In the genomic region with DNA sequence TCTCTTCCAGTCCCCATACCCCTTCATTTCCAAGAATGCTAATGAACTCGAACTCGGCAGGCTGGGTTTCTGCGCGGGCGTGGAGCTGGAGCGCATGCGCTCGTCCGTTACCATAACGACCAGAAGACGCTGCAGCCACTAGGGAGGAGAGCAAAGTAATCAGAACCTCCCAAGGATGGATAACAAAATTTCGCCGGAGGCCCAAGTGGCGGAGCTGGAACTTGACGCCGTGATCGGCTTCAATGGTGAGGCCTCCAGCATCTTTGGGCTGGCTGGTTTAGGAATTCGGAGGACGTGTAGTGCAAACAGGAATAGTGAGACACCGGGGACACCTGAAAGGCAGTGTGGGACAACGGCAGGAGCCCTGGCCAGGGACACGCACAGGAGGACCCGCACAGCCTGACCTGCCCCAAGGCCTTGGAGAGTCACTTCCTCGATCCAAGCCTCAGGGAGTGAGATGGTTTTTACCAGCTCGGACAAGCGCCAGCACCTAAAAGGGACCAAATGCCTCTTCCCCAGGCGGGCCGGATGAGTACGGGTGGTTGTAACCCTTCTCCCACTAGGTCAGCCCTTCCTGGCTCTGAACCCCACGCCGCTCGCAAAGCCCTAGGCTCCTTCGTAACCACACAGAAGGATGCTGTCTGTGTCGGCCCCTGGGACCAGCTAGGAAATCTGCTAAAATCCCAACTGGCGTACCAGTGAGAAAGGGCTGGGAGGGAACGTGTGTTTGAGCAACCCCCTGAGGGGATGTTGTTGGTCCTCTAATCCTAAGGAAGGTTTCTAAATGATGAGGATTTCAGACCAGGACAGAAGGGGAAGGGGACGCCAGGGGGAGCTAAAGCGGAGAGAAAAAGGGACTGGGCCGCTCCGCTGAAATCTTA, we compare ENCODE assay signal across 7 cellular contexts. TPM values are rescaled to one million over a fixed set of nuclear protein-coding genes. Genes with fewer than 3 reads are reported as not detected.
DNase-seq lines count a peak whose midpoint lies in the region; ATAC-seq and TF ChIP-seq lines count a peak whose summit lies in the region.

A gene with protein sequence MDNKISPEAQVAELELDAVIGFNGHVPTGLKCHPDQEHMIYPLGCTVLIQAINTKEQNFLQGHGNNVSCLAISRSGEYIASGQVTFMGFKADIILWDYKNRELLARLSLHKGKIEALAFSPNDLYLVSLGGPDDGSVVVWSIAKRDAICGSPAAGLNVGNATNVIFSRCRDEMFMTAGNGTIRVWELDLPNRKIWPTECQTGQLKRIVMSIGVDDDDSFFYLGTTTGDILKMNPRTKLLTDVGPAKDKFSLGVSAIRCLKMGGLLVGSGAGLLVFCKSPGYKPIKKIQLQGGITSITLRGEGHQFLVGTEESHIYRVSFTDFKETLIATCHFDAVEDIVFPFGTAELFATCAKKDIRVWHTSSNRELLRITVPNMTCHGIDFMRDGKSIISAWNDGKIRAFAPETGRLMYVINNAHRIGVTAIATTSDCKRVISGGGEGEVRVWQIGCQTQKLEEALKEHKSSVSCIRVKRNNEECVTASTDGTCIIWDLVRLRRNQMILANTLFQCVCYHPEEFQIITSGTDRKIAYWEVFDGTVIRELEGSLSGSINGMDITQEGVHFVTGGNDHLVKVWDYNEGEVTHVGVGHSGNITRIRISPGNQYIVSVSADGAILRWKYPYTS (plus strand): TSS at position 122 of the 881 bp plus-strand sequence. CDS start 54 bp downstream, at position 176.

- peaks cover 5% of the 10 kb centered on the region for H4K20me1 ChIP-seq in neural progenitor cell (ENCODE audit: low read depth)

- H3K4me3 ChIP-seq in HUES48 (ENCODE audit: low read depth, low read length) (peak within 1 kb of the TSS; percentile 88), neural progenitor cell (peak within 1 kb of the TSS; percentile 64)

- H3F3A ChIP-seq in neural progenitor cell (ENCODE audit: low read depth), result peaks cover 18% of the 10 kb centered on the region

- peak within 1 kb of the TSS; percentile 99 for H3K4me3 Mint-ChIP-seq in neural progenitor cell
- peak within 1 kb of the TSS; percentile 94 to 96 for H3K4me3 Mint-ChIP-seq in stimulated activated naive CD8-positive, alpha-beta T cell treated with anti-CD3 and anti-CD28 coated beads, Interleukin-15, amount 100 ng/mL, for 72 hours

- H3K9ac ChIP-seq in HUES48 (ENCODE audit: low read depth, low read length) (peak within 1 kb of the TSS; percentile 59), neural progenitor cell (no peak within 1 kb of the TSS)

- peaks cover 11% of the 10 kb centered on the region for H3K79me2 ChIP-seq in neural progenitor cell (ENCODE audit: low read depth)

- DNase-seq in SHP77 treated with DMSO at 0.1 percent for 48 hours (lab: John Stamatoyannopoulos, UW) (peak; percentile 64), foreskin keratinocyte (peak; percentile 50 to 74), neural progenitor cell (ENCODE audit: low spot score) (peak; percentile 92)
- DNase-seq in activated gamma-delta T cell treated with anti-CD3 and anti-CD28 coated beads, Interleukin-2, amount 50 U/mL, for 16 hours (ENCODE audit: low read depth), result peak; percentile 58
- DNase-seq in stimulated activated naive CD8-positive, alpha-beta T cell treated with anti-CD3 and anti-CD28 coated beads, Interleukin-15, amount 100 ng/mL, for 72 hours, result peak; percentile 66 to 75

- H3K9me3 ChIP-seq in HUES48 (ENCODE audit: control insufficient read depth, insufficient read depth, low read length) (no peaks in the 10 kb centered on the region), neural progenitor cell (ENCODE audit: low read depth) (no peaks in the 10 kb centered on the region)

- ATAC-seq in foreskin keratinocyte, result peak; percentile 80
- peak; percentile 75 for ATAC-seq in stimulated activated naive CD8-positive, alpha-beta T cell treated with anti-CD3 and anti-CD28 coated beads, Interleukin-15, amount 100 ng/mL, for 72 hours

- H3K4me1 ChIP-seq in HUES48 (ENCODE audit: control insufficient read depth, insufficient read depth, low read length), result peaks cover 6% of the 10 kb centered on the region; the same call in 1 of the 2 replicates
- peaks cover 5% of the 10 kb centered on the region for H3K4me1 ChIP-seq in foreskin keratinocyte
- peaks cover 4% of the 10 kb centered on the region for H3K4me1 ChIP-seq in neural progenitor cell

- peaks cover 6% of the 10 kb centered on the region for H3K27me3 Mint-ChIP-seq in neural progenitor cell (ENCODE audit: insufficient read depth, low read depth)
- no peaks in the 10 kb centered on the region for H3K27me3 Mint-ChIP-seq in stimulated activated naive CD8-positive, alpha-beta T cell treated with anti-CD3 and anti-CD28 coated beads, Interleukin-15, amount 100 ng/mL, for 72 hours

- peak within 1 kb of the TSS; percentile 77 for H3K4me2 ChIP-seq in neural progenitor cell

- no peaks in the 10 kb centered on the region for H3K27me3 ChIP-seq in HUES48 (ENCODE audit: control insufficient read depth, insufficient read depth, low read length)
- no peaks in the 10 kb centered on the region for H3K27me3 ChIP-seq in foreskin keratinocyte
- H3K27me3 ChIP-seq in neural progenitor cell, result no peaks in the 10 kb centered on the region

- H3K27ac ChIP-seq in HUES48 (ENCODE audit: low read depth, low read length) (peak within 1 kb of the TSS; percentile 47), foreskin keratinocyte (peak within 1 kb of the TSS; percentile 43), neural progenitor cell (no peak within 1 kb of the TSS)

- TF ChIP-seq CTCF in GM12873 (IDR thresholded peaks at IDR 0.05; ENCODE audit: insufficient read depth, low read depth, low read length, missing control alignments) (peak; percentile 62), foreskin keratinocyte (conservative IDR thresholded peaks at IDR 0.05) (peak; percentile 76), neural progenitor cell (IDR thresholded peaks at IDR 0.05) (peak; percentile 90)

- H3K36me3 ChIP-seq in HUES48 (ENCODE audit: control insufficient read depth, insufficient read depth, low read length) (no peaks in the 10 kb centered on the region), neural progenitor cell (no peaks in the 10 kb centered on the region)

- peak within 1 kb of the TSS; percentile 52 for H2AFZ ChIP-seq in neural progenitor cell (replicated peaks)

- H3K27ac Mint-ChIP-seq in neural progenitor cell, result peak within 1 kb of the TSS; percentile 46
- peak within 1 kb of the TSS; percentile 77 to 91 for H3K27ac Mint-ChIP-seq in stimulated activated naive CD8-positive, alpha-beta T cell treated with anti-CD3 and anti-CD28 coated beads, Interleukin-15, amount 100 ng/mL, for 72 hours

- no peaks in the 10 kb centered on the region for H3K9me3 Mint-ChIP-seq in neural progenitor cell
- H3K9me3 Mint-ChIP-seq in stimulated activated naive CD8-positive, alpha-beta T cell treated with anti-CD3 and anti-CD28 coated beads, Interleukin-15, amount 100 ng/mL, for 72 hours, result no peaks in the 10 kb centered on the region

- H3K36me3 Mint-ChIP-seq in neural progenitor cell, result no peaks in the 10 kb centered on the region

- H3K4me1 Mint-ChIP-seq in neural progenitor cell, result peaks cover 13% of the 10 kb centered on the region
- peaks cover 24% of the 10 kb centered on the region for H3K4me1 Mint-ChIP-seq in stimulated activated naive CD8-positive, alpha-beta T cell treated with anti-CD3 and anti-CD28 coated beads, Interleukin-15, amount 100 ng/mL, for 72 hours

RNA-seq across cellular contexts. Expression of the gene that starts here (rescaled TPM):
- total RNA-seq in foreskin keratinocyte (not detected in 2 replicates), neural progenitor cell (ENCODE audit: low replicate concordance) (not detected in 2 replicates)
- polyA plus RNA-seq in foreskin keratinocyte, result not detected in 2 replicates

Comparison
In these comparisons a context has a peak if more than half of its experiments do, and no peak if none do; other contexts are left out.
1. Peak in DNase-seq, ATAC-seq and H3K27ac ChIP-seq in foreskin keratinocyte; RNA of the gene not detected or under 1 TPM.
2. Peak in DNase-seq, H3K4me3 ChIP-seq and H3K4me2 ChIP-seq in neural progenitor cell; RNA of the gene not detected or under 1 TPM.